8 cellular contexts compared by ENCODE assay signal in the genomic region with DNA sequence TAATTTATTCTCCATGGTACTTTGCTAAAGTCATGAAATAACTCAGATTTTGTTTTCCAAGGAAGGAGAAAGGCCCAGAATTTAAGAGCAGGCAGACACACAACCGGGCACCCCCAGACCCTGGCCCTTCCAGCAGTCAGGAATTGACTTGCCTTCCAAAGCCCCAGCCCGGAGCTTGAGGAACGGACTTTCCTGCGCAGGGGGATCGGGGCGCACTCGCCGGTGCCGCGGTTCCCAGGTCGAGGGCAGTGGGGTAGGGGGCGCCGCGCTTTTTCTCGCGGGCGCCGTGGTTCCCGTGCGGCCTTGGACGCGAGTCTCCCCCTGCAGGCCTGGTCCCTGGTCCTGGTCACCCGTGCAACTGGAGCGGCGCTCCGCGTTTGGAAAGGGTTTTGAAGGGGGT. TPM values are rescaled to one million over a fixed set of nuclear protein-coding genes. Genes with fewer than 3 reads are reported as not detected.
A peak's percentile ranks its signal among the peaks of the same experiment; 100 is the strongest.
DNase-seq lines count a peak whose midpoint lies in the region; ATAC-seq and TF ChIP-seq lines count a peak whose summit lies in the region.

No MANE protein-coding gene starts in this region.

- no peaks in the 10 kb centered on the region for H3K36me3 ChIP-seq in effector memory CD4-positive, alpha-beta T cell (ENCODE audit: control insufficient read depth, insufficient read depth, low read length)

- H3K4me1 Mint-ChIP-seq in natural killer cell: peaks cover 34 to 57% of the 10 kb centered on the region in 2 donors

- H3K27ac Mint-ChIP-seq in natural killer cell: peak overlapping the region; percentile 54 to 67

- H3K4me1 ChIP-seq in effector memory CD4-positive, alpha-beta T cell (ENCODE audit: control insufficient read depth, insufficient read depth, low read length, poor library complexity, severe bottlenecking): peaks cover 9% of the 10 kb centered on the region

- intact Hi-C loops in natural killer cell (cut with micrococcal nuclease): no loop called here

- H3K4me3 ChIP-seq in GM12875 (ENCODE audit: low read depth, low read length): peak overlapping the region; percentile 84
- no peak overlapping the region for H3K4me3 ChIP-seq in effector memory CD4-positive, alpha-beta T cell (ENCODE audit: insufficient read depth, low read depth, low read length, poor library complexity, severe bottlenecking)

- TF ChIP-seq CTCF in GM12875 (IDR thresholded peaks at IDR 0.05; ENCODE audit: borderline replicate concordance, insufficient read depth, low read depth, low read length) (peak; percentile 25; the same call in 1 of the 2 replicates), natural killer cell (IDR thresholded peaks at IDR 0.05) (no peak)

- H3K27me3 ChIP-seq in effector memory CD4-positive, alpha-beta T cell (replicated peaks; ENCODE audit: control insufficient read depth, insufficient read depth, low read length, poor library complexity, severe bottlenecking): no peaks in the 10 kb centered on the region

- no peaks in the 10 kb centered on the region for H3K27me3 Mint-ChIP-seq in natural killer cell (ENCODE audit: low read depth in 2 of 2)

- H3K9me3 Mint-ChIP-seq in natural killer cell: no peaks in the 10 kb centered on the region

- no peaks in the 10 kb centered on the region for H3K36me3 Mint-ChIP-seq in natural killer cell

- H3K9me3 ChIP-seq in effector memory CD4-positive, alpha-beta T cell (ENCODE audit: control insufficient read depth, low read length): no peaks in the 10 kb centered on the region

- H3K27ac ChIP-seq in effector memory CD4-positive, alpha-beta T cell (ENCODE audit: insufficient read depth, low read length, poor library complexity, severe bottlenecking): peak overlapping the region; percentile 42

- no peak for ATAC-seq in natural killer cell
- no peak for ATAC-seq in GM18861 (IDR thresholded peaks at IDR 0.05; ENCODE audit: unreplicated experiment)
- no peak for ATAC-seq in HG02571 (IDR thresholded peaks at IDR 0.05; ENCODE audit: unreplicated experiment)

- DNase-seq in OCI-M1 (lab: John Stamatoyannopoulos, UW): peak; percentile 70
- no peak for DNase-seq in effector memory CD4-positive, alpha-beta T cell
- no peak for DNase-seq in natural killer cell
- DNase-seq in NK-92 (lab: John Stamatoyannopoulos, UW; ENCODE audit: unreplicated experiment): no peak
- DNase-seq in HuH-7.5 (ENCODE audit: low spot score): no peak

- peak overlapping the region; percentile 41 for H3K4me3 Mint-ChIP-seq in natural killer cell

RNA-seq across cellular contexts. Expression of gene ZNF236, which starts 1.2 kb away (rescaled TPM):
- 10 to 100 TPM; 35.1 to 42.2 (median 39.7) TPM for total RNA-seq in natural killer cell
